ENCODE assay signal across 24 cellular contexts in the genomic region with DNA sequence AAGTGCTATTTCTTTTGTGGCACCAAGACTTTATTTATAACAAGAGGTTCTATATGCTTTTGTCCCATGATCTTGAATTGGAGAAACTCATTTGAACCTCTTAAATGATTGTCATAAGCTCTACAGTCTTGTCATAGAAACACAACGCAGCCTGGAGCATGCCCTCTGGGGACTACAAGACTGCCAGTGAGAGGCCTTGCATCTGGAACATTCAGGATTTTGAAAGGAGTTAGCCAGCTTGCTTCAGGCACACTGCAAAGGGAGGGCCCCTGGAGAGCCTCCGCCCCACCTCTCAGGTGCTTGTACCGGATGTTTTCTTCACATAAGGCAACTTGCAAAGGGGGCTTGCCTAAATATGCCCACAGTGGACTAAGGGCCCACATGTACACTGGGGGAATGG.
"Had no signal": no experiment of that assay in that cellular context is flagged by ENCODE, and none has a peak within 500 bp of the region (broad histone marks: within the 10 kb centered on the region; RNA-seq: fewer than 3 reads in every experiment).

No MANE protein-coding gene starts in this region.

- H3K27me3 ChIP-seq: dorsolateral prefrontal cortex, esophagus muscularis mucosa, esophagus squamous epithelium, foreskin keratinocyte, gastrocnemius medialis, gastroesophageal sphincter, heart left ventricle, heart right ventricle had no signal

- ATAC-seq: effector memory CD8-positive, alpha-beta T cell; esophagus mucosa; foreskin keratinocyte; gastrocnemius medialis; gastroesophageal sphincter; heart left ventricle; heart right ventricle had no signal

- H3K27ac ChIP-seq: coronary artery, dorsolateral prefrontal cortex, epithelial cell of prostate, esophagus muscularis mucosa, esophagus squamous epithelium, foreskin keratinocyte, gastrocnemius medialis, gastroesophageal sphincter, heart left ventricle, heart right ventricle had no signal

- H3K36me3 ChIP-seq: esophagus muscularis mucosa, esophagus squamous epithelium, gastrocnemius medialis, gastroesophageal sphincter, heart left ventricle, heart right ventricle had no signal

- DNase-seq: cortex of kidney; dermis blood vessel endothelial cell; dorsolateral prefrontal cortex; effector CD4-positive, alpha-beta T cell; effector CD8-positive, alpha-beta T cell; effector memory CD4-positive, alpha-beta T cell; effector memory CD8-positive, alpha-beta T cell; endodermal cell; erythroblast; esophagus squamous epithelium; foreskin fibroblast; foreskin keratinocyte; foreskin melanocyte; gastrocnemius medialis; glutamatergic neuron; head of caudate nucleus; heart left ventricle; heart right ventricle had no signal

- H3K4me1 Mint-ChIP-seq: endodermal cell had no signal

- H3K4me3 ChIP-seq: coronary artery, dorsolateral prefrontal cortex, esophagus muscularis mucosa, esophagus squamous epithelium, gastrocnemius medialis, gastroesophageal sphincter, heart left ventricle, heart right ventricle had no signal

- H3K27ac Mint-ChIP-seq: dendritic cell treated with granulocyte-macrophage colony-stimulating factor and Interleukin-4, amounts not matched to agents 40 ng/mL and 50 ng/mL, for 4 days; effector memory CD8-positive, alpha-beta T cell; endodermal cell had no signal

- H3K9me3 Mint-ChIP-seq: dendritic cell treated with granulocyte-macrophage colony-stimulating factor and Interleukin-4, amounts not matched to agents 40 ng/mL and 50 ng/mL, for 4 days; endodermal cell had no signal

- H3K9me3 ChIP-seq: esophagus muscularis mucosa, esophagus squamous epithelium, gastrocnemius medialis, gastroesophageal sphincter, heart left ventricle, heart right ventricle had no signal

- H3K4me1 ChIP-seq: esophagus muscularis mucosa, esophagus squamous epithelium, foreskin keratinocyte, gastroesophageal sphincter had no signal

- H3K4me3 Mint-ChIP-seq: dendritic cell treated with granulocyte-macrophage colony-stimulating factor and Interleukin-4, amounts not matched to agents 40 ng/mL and 50 ng/mL, for 4 days; effector memory CD8-positive, alpha-beta T cell; endodermal cell had no signal

- H3K27me3 Mint-ChIP-seq: dendritic cell treated with granulocyte-macrophage colony-stimulating factor and Interleukin-4, amounts not matched to agents 40 ng/mL and 50 ng/mL, for 4 days; effector memory CD8-positive, alpha-beta T cell had no signal
